1 cellular context compared by ENCODE assay signal in genomic region chr19:3479177-3479818, GRCh38.
TF ChIP-seq lines count a peak whose summit lies in the region.

No MANE protein-coding gene starts in this region.

TF ChIP-seq in HEK293, 187 proteins besides CTCF, POLR2A, EP300 and RAD21 (continued from another document):
- TF ChIP-seq KLF1 (tag by site-specific recombination; IDR thresholded peaks at IDR 0.05) (0 out of 2 replicates have a peak, but pooled peaks have one; percentile 13), ZNF311 (tag by site-specific recombination; IDR thresholded peaks at IDR 0.05; ENCODE audit: borderline replicate concordance) (no peak), ZSCAN16 (tag by site-specific recombination; IDR thresholded peaks at IDR 0.05) (no peak), SP2 (tag by site-specific recombination; IDR thresholded peaks at IDR 0.05) (peak; percentile 61)
TF ChIP-seq in HEK293: peak in this region for 4.
